Comparison of ENCODE assay signal across 20 cellular contexts in genomic region chr13:91986771-91987515, GRCh38.
A peak's percentile ranks its signal among the peaks of the same experiment; 100 is the strongest.
DNase-seq lines count a peak whose midpoint lies in the region; ATAC-seq lines count a peak whose summit lies in the region.
"Had no signal": no experiment of that assay in that cellular context is flagged by ENCODE, and none has a peak within 500 bp of the region (broad histone marks: within the 10 kb centered on the region; RNA-seq: fewer than 3 reads in every experiment).

No MANE protein-coding gene starts in this region.

- ATAC-seq in GM21423 (IDR thresholded peaks at IDR 0.05; ENCODE audit: unreplicated experiment): no peak
- ATAC-seq: K562 had no signal

- peak overlapping the region; percentile 45 for H3K4me3 ChIP-seq in SK-N-MC
- H3K4me3 ChIP-seq: K562 had no signal

- H3K27ac ChIP-seq in SK-N-MC: 0 out of 2 replicates have a peak overlapping the region, but pooled peaks have one; percentile 12

- no peak overlapping the region for H3K9ac ChIP-seq in SK-N-MC (ENCODE audit: insufficient read length)

- DNase-seq in NCI-H146 (lab: John Stamatoyannopoulos, UW) (peak; percentile 4), NCI-H146 treated with DMSO at 0.1 percent for 48 hours (lab: John Stamatoyannopoulos, UW; ENCODE audit: unreplicated experiment) (no peak), NCI-H1417 treated with DMSO at 0.1 percent for 48 hours (lab: John Stamatoyannopoulos, UW) (peak; percentile 83), SK-N-MC (ENCODE audit: low read depth, low spot score) (peak; percentile 14), renal cortical epithelial cell (ENCODE audit: low read depth) (peak; percentile 27), HT-29 (ENCODE audit: low spot score) (no peak)
- no peak for DNase-seq in stimulated activated CD4-positive, alpha-beta T cell treated with anti-CD3 and anti-CD28 coated beads, Interleukin-2, amount 100 ng/mL, for 24 hours
- DNase-seq: 8988T; DMS 273 treated with DMSO at 0.1 percent for 48 hours; MV-4-11; NCI-H1436; NCI-H2227 treated with DMSO at 0.1 percent for 48 hours; NCI-H524 treated with DMSO at 0.1 percent for 48 hours; NK-92 treated with Interleukin-12 subunit alpha and Interleukin-12 subunit beta, amount 100 ng/mL, for 24 hours; OCI-M1; SHP77; T-helper 1 cell; T-helper 9 cell had no signal

- H3K9me3 ChIP-seq in SK-N-MC (ENCODE audit: low read depth, low read length): no peaks in the 10 kb centered on the region

- H3K36me3 ChIP-seq in SK-N-MC (ENCODE audit: insufficient read depth, low read length): no peaks in the 10 kb centered on the region

Comparison
In these comparisons a context has a peak if more than half of its experiments do, and no peak if none do; other contexts are left out.
1. DNase-seq: peak in NCI-H146 (single experiment), NCI-H1417 treated with DMSO at 0.1 percent for 48 hours (single experiment), SK-N-MC (single experiment) and renal cortical epithelial cell (single experiment); none in NCI-H146 treated with DMSO at 0.1 percent for 48 hours (single experiment), HT-29 (single experiment) and stimulated activated CD4-positive, alpha-beta T cell treated with anti-CD3 and anti-CD28 coated beads, Interleukin-2, amount 100 ng/mL, for 24 hours (0 of 2).